Comparison of ENCODE assay signal across 8 cellular contexts in genomic region chr15:66703540-66703941, GRCh38. TPM values are rescaled to one million over a fixed set of nuclear protein-coding genes. Genes with fewer than 3 reads are reported as not detected.
A peak's percentile ranks its signal among the peaks of the same experiment; 100 is the strongest.
DNase-seq lines count a peak whose midpoint lies in the region; ATAC-seq and TF ChIP-seq lines count a peak whose summit lies in the region.

No MANE protein-coding gene starts in this region.

- H3K27ac ChIP-seq in SU-DHL-6 (ENCODE audit: low read depth, low read length): no peak overlapping the region
- H3K27ac ChIP-seq in gastrocnemius medialis: peak overlapping the region in 3 of 4 donors; percentile 84 to 87 (median 85)

- no peaks in the 10 kb centered on the region for H3K9me3 ChIP-seq in SU-DHL-6 (ENCODE audit: insufficient read depth, low read length)
- no peaks in the 10 kb centered on the region for H3K9me3 ChIP-seq in gastrocnemius medialis

- peak overlapping the region; percentile 76 for H3K4me2 ChIP-seq in SU-DHL-6 (ENCODE audit: low read depth, low read length, poor library complexity, severe bottlenecking)

- no peak overlapping the region for H2AFZ ChIP-seq in SU-DHL-6 (ENCODE audit: low read depth, low read length, severe bottlenecking)

- no peaks in the 10 kb centered on the region for H4K20me1 ChIP-seq in SU-DHL-6 (ENCODE audit: low read depth, low read length)

- H3K4me1 ChIP-seq in gastrocnemius medialis: peaks cover 6 to 22% of the 10 kb centered on the region in 2 donors

- peak; percentile 48 for DNase-seq in activated T-cell treated with anti-CD3 and anti-CD28 coated beads, Interleukin-2, amount 50 U/mL, for 1 hour
- no peak for DNase-seq in activated T-cell treated with anti-CD3 and anti-CD28 coated beads for 4 hours
- DNase-seq in glomerular visceral epithelial cell (ENCODE audit: extremely low spot score): peak; percentile 49
- DNase-seq in gastrocnemius medialis: peak in 1 of 2 donors; percentile 25
- no peak for DNase-seq in NCI-H2081 treated with DMSO at 0.1 percent for 48 hours (lab: John Stamatoyannopoulos, UW)

- H3F3A ChIP-seq in SU-DHL-6 (ENCODE audit: insufficient read depth): peaks cover 5% of the 10 kb centered on the region; the same call in 1 of the 2 replicates

- intact Hi-C loops in gastrocnemius medialis (cut with DNase I; ENCODE audit: low total_unique reads): loop anchor here (2.0 to 10.0 kb wide), 2 partner anchors 69 to 319 kb away; partner anchors contain the start of gene MAP2K1

- H3K36me3 ChIP-seq in SU-DHL-6 (ENCODE audit: low read length) (no peaks in the 10 kb centered on the region), gastrocnemius medialis (no peaks in the 10 kb centered on the region)

- H3K27me3 ChIP-seq in SU-DHL-6 (ENCODE audit: low read length) (no peaks in the 10 kb centered on the region), gastrocnemius medialis (peaks cover 0 to 5% (median 0%) of the 10 kb centered on the region in 3 donors)

- ATAC-seq in gastrocnemius medialis (no peak), HG03520 (IDR thresholded peaks at IDR 0.05; ENCODE audit: unreplicated experiment) (no peak)
- ATAC-seq in activated CD4-positive, CD25-positive, alpha-beta regulatory T cell treated with anti-CD3 and anti-CD28 coated beads, Interleukin-2, amount 50 U/mL, for 24 hours: no peak

- in situ Hi-C loops in gastrocnemius medialis (cut with MboI; ENCODE audit: low sequenced_read_pairs in 4 of 4): no loop called here

- no peaks in the 10 kb centered on the region for H3K79me2 ChIP-seq in SU-DHL-6 (ENCODE audit: insufficient read depth, low read length)

- H3K9ac ChIP-seq in SU-DHL-6 (ENCODE audit: low read length): peak overlapping the region; percentile 59; the same call in 1 of the 2 replicates

- TF ChIP-seq CTCF in SU-DHL-6 (IDR thresholded peaks at IDR 0.05; ENCODE audit: insufficient read depth, low read length, poor library complexity, severe bottlenecking): no peak
- no peak for TF ChIP-seq CTCF in gastrocnemius medialis (IDR thresholded peaks at IDR 0.05 in 4 of 5, conservative IDR thresholded peaks at IDR 0.05 in 1 of 5)

- peak overlapping the region; percentile 53 for H3K4me3 ChIP-seq in SU-DHL-6 (ENCODE audit: insufficient read depth, low read length, poor library complexity, severe bottlenecking)
- H3K4me3 ChIP-seq in gastrocnemius medialis: peak overlapping the region; percentile 62 to 93 (median 84)

- H3K9me2 ChIP-seq in SU-DHL-6 (replicated peaks; ENCODE audit: insufficient read depth, low read length): no peaks in the 10 kb centered on the region

- no peak for TF ChIP-seq POLR2A in gastrocnemius medialis (IDR thresholded peaks at IDR 0.05)

RNA-seq across cellular contexts. Expression of gene SMAD6, which starts 1.5 kb away (rescaled TPM):
- 1 to 10 TPM; 2.2 to 3.7 (median 2.4) TPM for total RNA-seq in gastrocnemius medialis

Comparison
In these comparisons a context has a peak if more than half of its experiments do, and no peak if none do; other contexts are left out.
1. DNase-seq: peak in activated T-cell treated with anti-CD3 and anti-CD28 coated beads, Interleukin-2, amount 50 U/mL, for 1 hour (single experiment) and glomerular visceral epithelial cell (single experiment); none in activated T-cell treated with anti-CD3 and anti-CD28 coated beads for 4 hours (single experiment) and NCI-H2081 treated with DMSO at 0.1 percent for 48 hours (single experiment).